9 cellular contexts compared by ENCODE assay signal in genomic region chr3:72999971-73000370, GRCh38. TPM values are rescaled to one million over a fixed set of nuclear protein-coding genes. Genes with fewer than 3 reads are reported as not detected.
DNase-seq lines count a peak whose midpoint lies in the region; ATAC-seq, FAIRE-seq and TF ChIP-seq lines count a peak whose summit lies in the region.
"Had no signal": no experiment of that assay in that cellular context is flagged by ENCODE, and none has a peak within 500 bp of the region (broad histone marks: within the 10 kb centered on the region; RNA-seq: fewer than 3 reads in every experiment).

No MANE protein-coding gene starts in this region.

- H3K27me3 ChIP-seq in SU-DHL-6 (ENCODE audit: low read length), result no peaks in the 10 kb centered on the region
- no peaks in the 10 kb centered on the region for H3K27me3 ChIP-seq in endothelial cell of umbilical vein (ENCODE audit: control insufficient read depth in 2 of 2, insufficient read depth in 2 of 2, low read length in 2 of 2)
- H3K27me3 ChIP-seq in skeletal muscle satellite cell (ENCODE audit: control insufficient read depth, insufficient read depth, low read length), result no peaks in the 10 kb centered on the region

- H3K4me3 ChIP-seq in SU-DHL-6 (ENCODE audit: insufficient read depth, low read length, poor library complexity, severe bottlenecking), result peak overlapping the region; percentile 81
- peak overlapping the region in 1 of 3 experiments; percentile 97 for H3K4me3 ChIP-seq in endothelial cell of umbilical vein (replicated peaks in 1 of 3; ENCODE audit: insufficient read depth in 1 of 3, low read depth in 1 of 3, low read length in 3 of 3)
- H3K4me3 ChIP-seq in skeletal muscle satellite cell (ENCODE audit: low read length), result peak overlapping the region; percentile 97
- H3K4me3 ChIP-seq in mucosa of descending colon, result no peak overlapping the region

- H3K9me2 ChIP-seq in SU-DHL-6 (replicated peaks; ENCODE audit: insufficient read depth, low read length), result no peaks in the 10 kb centered on the region

- H3K79me2 ChIP-seq in SU-DHL-6 (ENCODE audit: insufficient read depth, low read length) (peaks cover 82% of the 10 kb centered on the region), endothelial cell of umbilical vein (ENCODE audit: control insufficient read depth, insufficient read depth, low read length) (peaks cover 80% of the 10 kb centered on the region)

- H2AFZ ChIP-seq in SU-DHL-6 (ENCODE audit: low read depth, low read length, severe bottlenecking) (no peak overlapping the region), endothelial cell of umbilical vein (ENCODE audit: low read depth, low read length) (no peak overlapping the region)

- no TSS peak for BruUV-seq in endothelial cell of umbilical vein (replicated peaks; lab: Mats Ljungman, UMichigan)

- H3K9ac ChIP-seq in SU-DHL-6 (ENCODE audit: low read length) (peak overlapping the region; percentile 75; the same call in 1 of the 2 replicates), endothelial cell of umbilical vein (replicated peaks; ENCODE audit: extremely low read depth, insufficient read depth, low read length) (no peak overlapping the region), skeletal muscle satellite cell (ENCODE audit: low read depth, low read length) (peak overlapping the region; percentile 96)

- H3K9me1 ChIP-seq in endothelial cell of umbilical vein (replicated peaks; ENCODE audit: control insufficient read depth, extremely low read depth, insufficient read depth, low read length), result no peaks in the 10 kb centered on the region

- TF ChIP-seq CTCF in SU-DHL-6 (IDR thresholded peaks at IDR 0.05; ENCODE audit: insufficient read depth, low read length, poor library complexity, severe bottlenecking) (no peak), endothelial cell of umbilical vein (IDR thresholded peaks at IDR 0.05; ENCODE audit: extremely low read depth in 1 of 2, insufficient read depth in 1 of 2, low read depth in 1 of 2, low read length in 2 of 2) (no peak), mucosa of descending colon (IDR thresholded peaks at IDR 0.05) (no peak)

- H3F3A ChIP-seq in SU-DHL-6 (ENCODE audit: insufficient read depth), result peaks cover 11% of the 10 kb centered on the region; the same call in 1 of the 2 replicates

- POLR2A ChIA-PET in endothelial cell of umbilical vein (lab: Charles Lee), result no interaction called here

- ATAC-seq in mucosa of descending colon, result no peak

- peaks cover 42% of the 10 kb centered on the region for H4K20me1 ChIP-seq in SU-DHL-6 (ENCODE audit: low read depth, low read length)
- peaks cover 29% of the 10 kb centered on the region for H4K20me1 ChIP-seq in endothelial cell of umbilical vein (replicated peaks; ENCODE audit: control insufficient read depth, extremely low read depth, insufficient read depth, low read length)

- H3K4me2 ChIP-seq in SU-DHL-6 (ENCODE audit: low read depth, low read length, poor library complexity, severe bottlenecking) (peak overlapping the region; percentile 99), endothelial cell of umbilical vein (ENCODE audit: insufficient read depth, low read length) (peak overlapping the region; percentile 95), skeletal muscle satellite cell (ENCODE audit: low read length) (peak overlapping the region; percentile 87)

- CTCF ChIA-PET in endothelial cell of umbilical vein (lab: Charles Lee), result interaction anchor here (1.0 to 8.8 kb wide), 4 partner anchors 19 to 61 kb away, joined by 3 to 69 read pairs (median 6); no protein-coding TSS in a partner anchor

- H3K4me1 ChIP-seq in endothelial cell of umbilical vein (ENCODE audit: control insufficient read depth, extremely low read depth, insufficient read depth, low read length) (peaks cover 27% of the 10 kb centered on the region), skeletal muscle satellite cell (ENCODE audit: control insufficient read depth, insufficient read depth, low read length) (peaks cover 31% of the 10 kb centered on the region), mucosa of descending colon (ENCODE audit: low read depth) (peaks cover 42% of the 10 kb centered on the region)

- peak; percentile 14 for DNase-seq in activated gamma-delta T cell treated with Interleukin-2 at 50 U/mL for 16 hours
- no peak for DNase-seq in activated gamma-delta T cell (lab: John Stamatoyannopoulos, UW)
- DNase-seq in endothelial cell of umbilical vein (ENCODE audit: low read depth, low spot score), result no peak
- no peak for DNase-seq in mucosa of descending colon
- DNase-seq in KG1 (lab: John Stamatoyannopoulos, UW), result no peak
- DNase-seq in DMS114 treated with DMSO at 0.1 percent for 48 hours (lab: John Stamatoyannopoulos, UW; ENCODE audit: unreplicated experiment), result no peak
- DNase-seq: NCI-H2029 had no signal

- dilution Hi-C loops in endothelial cell of umbilical vein (cut with MboI; ENCODE audit: extremely low pct_ligation_motif_present, low sequenced_read_pairs), result no loop called here

- no peak for TF ChIP-seq POLR2A in endothelial cell of umbilical vein (IDR thresholded peaks at IDR 0.05; ENCODE audit: low read depth, low read length)

- H3K27ac ChIP-seq in SU-DHL-6 (ENCODE audit: low read depth, low read length) (no peak overlapping the region), endothelial cell of umbilical vein (ENCODE audit: insufficient read depth, low read depth, low read length) (no peak overlapping the region)

- no peak for FAIRE-seq in endothelial cell of umbilical vein (lab: Jason Lieb, UNC)

- H3K36me3 ChIP-seq in SU-DHL-6 (ENCODE audit: low read length) (peaks cover 33% of the 10 kb centered on the region), endothelial cell of umbilical vein (ENCODE audit: control insufficient read depth in 2 of 2, extremely low read depth in 1 of 2, insufficient read depth in 2 of 2, low read length in 2 of 2) (peaks cover 0 to 9% of the 10 kb centered on the region in 2 experiments), skeletal muscle satellite cell (ENCODE audit: insufficient read depth, low read length) (peaks cover 26% of the 10 kb centered on the region), mucosa of descending colon (ENCODE audit: low read depth) (no peaks in the 10 kb centered on the region)

- intact Hi-C loops in endothelial cell of umbilical vein (cut with micrococcal nuclease) (loop anchor here (2.0 kb wide), 1 partner anchor 19 kb away; no protein-coding TSS in a partner anchor), mucosa of descending colon (cut with DNase I, micrococcal nuclease) (no loop called here)

- no peaks in the 10 kb centered on the region for H3K9me3 ChIP-seq in SU-DHL-6 (ENCODE audit: insufficient read depth, low read length)
- no peaks in the 10 kb centered on the region for H3K9me3 ChIP-seq in endothelial cell of umbilical vein (replicated peaks; ENCODE audit: control insufficient read depth, insufficient read depth, low read length)
- H3K9me3 ChIP-seq in skeletal muscle satellite cell (replicated peaks; ENCODE audit: low read length), result no peaks in the 10 kb centered on the region
- H3K9me3 ChIP-seq in mucosa of descending colon, result no peaks in the 10 kb centered on the region

TF ChIP-seq in endothelial cell of umbilical vein, 7 proteins besides CTCF, POLR2A, EP300 and RAD21:
- TF ChIP-seq JUN (IDR thresholded peaks at IDR 0.05; ENCODE audit: borderline replicate concordance, insufficient read depth, insufficient read length, low read depth) (no peak), GATA2 (IDR thresholded peaks at IDR 0.05; ENCODE audit: insufficient read depth, insufficient read length, low read depth, low read length) (peak; percentile 29), FOS (IDR thresholded peaks at IDR 0.05; ENCODE audit: borderline replicate concordance, insufficient read depth, low read length) (no peak), MYC (IDR thresholded peaks at IDR 0.05; ENCODE audit: low read depth, low read length) (no peak)

RNA-seq across cellular contexts. Expression of gene PPP4R2, which starts 3.4 kb away (rescaled TPM):
- total RNA-seq in endothelial cell of umbilical vein (74.4 and 75.4 TPM in 2 replicates), mucosa of descending colon (10 to 100 TPM; 71.5 to 77.5 (median 75.3) TPM)
- 4.8 and 6.5 TPM in 2 replicates for polyA plus RNA-seq in endothelial cell of umbilical vein
- polyA plus RNA-seq in endothelial cell of umbilical vein (2011; cell fraction: cytosol; rRNA removed), result 12.6 and 17.2 TPM in 2 replicates
- polyA plus RNA-seq in endothelial cell of umbilical vein (2011; cell fraction: nucleus; rRNA removed), result 22.9 and 27.4 TPM in 2 replicates
- polyA plus RNA-seq in endothelial cell of umbilical vein (2012), result 37.9 and 48.6 TPM in 2 replicates
- polyA minus RNA-seq in endothelial cell of umbilical vein, result 12.0 and 14.9 TPM in 2 replicates
- 24.7 TPM for polyA minus RNA-seq in endothelial cell of umbilical vein (2011; cell fraction: cytosol; rRNA and poly(A)+ RNA removed)
- polyA minus RNA-seq in endothelial cell of umbilical vein (2011; cell fraction: nucleus; rRNA and poly(A)+ RNA removed), result 16.1 and 23.7 TPM in 2 replicates
- 39.5 and 41.8 TPM in 2 replicates for total RNA-seq in skeletal muscle satellite cell (2012; rRNA removed)
